In genomic region chr14:89269404-89269803, GRCh38 we compare ENCODE assay signal across 1 cellular context.
TF ChIP-seq lines count a peak whose summit lies in the region.

No MANE protein-coding gene starts in this region.

TF ChIP-seq in GM23338, 12 proteins besides CTCF, POLR2A, EP300 and RAD21 (continued from another document):
- TF ChIP-seq POLR2AphosphoS5 (IDR thresholded peaks at IDR 0.05; ENCODE audit: low read depth) (no peak), CREB1 (CRISPR knock-in tag; IDR thresholded peaks at IDR 0.05; ENCODE audit: low read depth) (no peak), ZNF114 (CRISPR knock-in tag; IDR thresholded peaks at IDR 0.05) (no peak), STAT1 (IDR thresholded peaks at IDR 0.05; ENCODE audit: unreplicated experiment) (no peak), NANOG (IDR thresholded peaks at IDR 0.05; ENCODE audit: borderline replicate concordance) (no peak), JUNB (IDR thresholded peaks at IDR 0.05; ENCODE audit: unreplicated experiment) (no peak)
- TF ChIP-seq, protein P1, sequence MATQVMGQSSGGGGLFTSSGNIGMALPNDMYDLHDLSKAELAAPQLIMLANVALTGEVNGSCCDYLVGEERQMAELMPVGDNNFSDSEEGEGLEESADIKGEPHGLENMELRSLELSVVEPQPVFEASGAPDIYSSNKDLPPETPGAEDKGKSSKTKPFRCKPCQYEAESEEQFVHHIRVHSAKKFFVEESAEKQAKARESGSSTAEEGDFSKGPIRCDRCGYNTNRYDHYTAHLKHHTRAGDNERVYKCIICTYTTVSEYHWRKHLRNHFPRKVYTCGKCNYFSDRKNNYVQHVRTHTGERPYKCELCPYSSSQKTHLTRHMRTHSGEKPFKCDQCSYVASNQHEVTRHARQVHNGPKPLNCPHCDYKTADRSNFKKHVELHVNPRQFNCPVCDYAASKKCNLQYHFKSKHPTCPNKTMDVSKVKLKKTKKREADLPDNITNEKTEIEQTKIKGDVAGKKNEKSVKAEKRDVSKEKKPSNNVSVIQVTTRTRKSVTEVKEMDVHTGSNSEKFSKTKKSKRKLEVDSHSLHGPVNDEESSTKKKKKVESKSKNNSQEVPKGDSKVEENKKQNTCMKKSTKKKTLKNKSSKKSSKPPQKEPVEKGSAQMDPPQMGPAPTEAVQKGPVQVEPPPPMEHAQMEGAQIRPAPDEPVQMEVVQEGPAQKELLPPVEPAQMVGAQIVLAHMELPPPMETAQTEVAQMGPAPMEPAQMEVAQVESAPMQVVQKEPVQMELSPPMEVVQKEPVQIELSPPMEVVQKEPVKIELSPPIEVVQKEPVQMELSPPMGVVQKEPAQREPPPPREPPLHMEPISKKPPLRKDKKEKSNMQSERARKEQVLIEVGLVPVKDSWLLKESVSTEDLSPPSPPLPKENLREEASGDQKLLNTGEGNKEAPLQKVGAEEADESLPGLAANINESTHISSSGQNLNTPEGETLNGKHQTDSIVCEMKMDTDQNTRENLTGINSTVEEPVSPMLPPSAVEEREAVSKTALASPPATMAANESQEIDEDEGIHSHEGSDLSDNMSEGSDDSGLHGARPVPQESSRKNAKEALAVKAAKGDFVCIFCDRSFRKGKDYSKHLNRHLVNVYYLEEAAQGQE (IDR thresholded peaks at IDR 0.05; ENCODE audit: unreplicated experiment) = no peak
